In the genomic region with DNA sequence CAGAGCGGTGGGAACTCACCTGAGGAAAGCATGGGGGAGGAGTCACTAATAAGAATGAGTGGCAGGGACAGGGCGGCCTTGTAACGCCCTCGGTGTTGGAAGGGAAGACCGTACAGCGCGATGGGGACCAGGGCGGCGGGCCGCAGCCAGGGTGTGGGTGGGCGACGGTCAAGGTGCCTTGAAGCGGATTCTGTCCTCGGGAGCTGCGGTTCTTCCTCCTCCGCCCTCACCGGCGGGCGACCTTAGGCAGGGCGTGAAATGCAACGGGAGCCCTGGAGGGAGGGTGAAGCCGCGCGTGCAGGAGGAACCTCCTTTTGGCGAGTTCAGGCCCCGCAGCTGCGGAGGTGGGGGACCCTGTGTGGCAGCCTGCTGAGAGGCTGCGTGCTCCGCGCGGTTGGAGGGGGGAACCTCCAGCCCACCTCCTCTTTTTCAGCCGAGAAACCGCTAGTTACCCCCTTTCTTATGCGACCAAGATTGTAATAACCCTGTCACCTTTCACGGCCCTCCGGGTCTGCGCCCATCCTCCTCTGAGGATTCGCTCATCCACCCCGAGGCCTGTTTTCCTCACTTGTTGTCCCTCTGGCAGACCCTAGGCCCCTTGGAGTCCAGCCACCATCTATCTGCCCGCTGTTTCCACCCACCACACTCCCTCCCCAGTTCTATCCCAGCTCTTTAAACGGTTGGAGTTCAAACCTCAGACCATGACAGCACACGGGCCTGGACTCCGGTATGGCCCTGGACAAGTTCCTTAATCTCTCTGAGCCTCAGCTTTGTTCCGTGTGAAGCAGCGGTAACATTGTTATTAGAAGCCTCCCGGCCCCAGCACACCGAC, we compare ENCODE assay signal across 8 cellular contexts.
DNase-seq lines count a peak whose midpoint lies in the region; ATAC-seq lines count a peak whose summit lies in the region.

No MANE protein-coding gene starts in this region.

- DNase-seq in COR-L47 (lab: John Stamatoyannopoulos, UW) (peak; percentile 40), NCI-H774 (lab: John Stamatoyannopoulos, UW) (peak; percentile 73), astrocyte of the hippocampus (ENCODE audit: low read depth, low spot score) (peak; percentile 12), iPS-NIHi11 (ENCODE audit: low spot score) (peak; percentile 83), AG20443 (ENCODE audit: low spot score) (no peak)
- peak; percentile 37 to 40 for DNase-seq in stimulated activated CD8-positive, alpha-beta memory T cell treated with anti-CD3 and anti-CD28 coated beads, Interleukin-15, amount 100 ng/mL, for 48 hours (ENCODE audit: low read depth in 2 of 2)

- ATAC-seq in GM19351 (IDR thresholded peaks at IDR 0.05; ENCODE audit: unreplicated experiment) (peak; percentile 54), HG03342 (IDR thresholded peaks at IDR 0.05; ENCODE audit: unreplicated experiment) (peak; percentile 50)
